ENCODE assay signal across 8 cellular contexts in genomic region chr6:40170856-40171255, GRCh38.
"Had no signal": no experiment of that assay in that cellular context is flagged by ENCODE, and none has a peak within 500 bp of the region (broad histone marks: within the 10 kb centered on the region; RNA-seq: fewer than 3 reads in every experiment).

No MANE protein-coding gene starts in this region.

- H3K4me3 ChIP-seq: GM23338, K562 had no signal

- H3K4me2 ChIP-seq: GM23338 had no signal

- FAIRE-seq: H1, H54, HTR-8/SVneo, K562 had no signal

- ATAC-seq: GM23338, K562 had no signal

- DNase-seq: H9, HCEC 1CT, IMR-90 had no signal

- H3K27ac Mint-ChIP-seq: GM23338 had no signal

- H3K4me3 Mint-ChIP-seq: GM23338, H9 had no signal

- H3K9me3 Mint-ChIP-seq: GM23338, H9 had no signal
